Comparison of ENCODE assay signal across 40 cellular contexts in the genomic region with DNA sequence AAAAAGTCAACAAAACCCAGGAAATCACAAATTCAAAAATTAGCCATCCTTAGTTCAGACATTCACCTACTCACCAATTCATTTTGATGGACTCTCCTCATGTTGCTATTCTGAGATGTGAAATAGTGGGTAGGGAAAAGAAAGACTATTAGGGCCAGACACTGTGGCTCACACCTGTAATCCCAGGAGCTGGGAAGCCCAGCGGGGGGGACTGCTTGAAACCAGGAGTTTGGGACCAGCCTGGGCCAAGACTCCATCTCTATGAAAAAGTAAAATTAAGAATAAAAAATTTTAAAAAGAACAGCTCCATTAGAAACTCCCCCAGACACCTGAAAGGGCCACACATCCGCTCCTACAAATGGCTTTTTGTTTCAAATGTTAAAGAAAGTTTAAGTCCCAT. TPM values are rescaled to one million over a fixed set of nuclear protein-coding genes. Genes with fewer than 3 reads are reported as not detected.
"Had no signal": no experiment of that assay in that cellular context is flagged by ENCODE, and none has a peak within 500 bp of the region (broad histone marks: within the 10 kb centered on the region; RNA-seq: fewer than 3 reads in every experiment).

No MANE protein-coding gene starts in this region.

- H3K4me3 Mint-ChIP-seq: activated CD4-positive, alpha-beta memory T cell treated with anti-CD3 and anti-CD28 coated beads for 36 hours; activated CD4-positive, alpha-beta T cell treated with anti-CD3 and anti-CD28 coated beads, Interleukin-2, amount 10 ng/mL, durations not matched to agents 24 days and 14 days; activated naive CD4-positive, alpha-beta T cell treated with anti-CD3 and anti-CD28 coated beads for 36 hours; activated naive CD8-positive, alpha-beta T cell treated with anti-CD3 and anti-CD28 coated beads for 36 hours; activated T-helper 1 cell treated with anti-CD3 and anti-CD28 coated beads, Interleukin-12 subunit alpha, Interleukin-12 subunit beta, Interleukin-2, Interleukin-4 antibody, amounts not matched to agents 30 ng/mL and 10 ng/mL and 1 ng/mL, durations not matched to agents 14 hours and 24 hours and 36 hours; effector memory CD8-positive, alpha-beta T cell; nephron; stimulated activated naive B cell treated with anti-CD40 and anti-IgM and Interleukin-4, amounts not matched to agents 10 μg/mL and 1 μg/mL and 100 μg/mL, for 72 hours had no signal

- H3K9me3 Mint-ChIP-seq: activated CD4-positive, alpha-beta memory T cell treated with anti-CD3 and anti-CD28 coated beads for 36 hours; activated CD4-positive, alpha-beta T cell treated with anti-CD3 and anti-CD28 coated beads, Interleukin-2, amount 10 ng/mL, durations not matched to agents 24 days and 14 days; activated naive CD4-positive, alpha-beta T cell treated with anti-CD3 and anti-CD28 coated beads for 36 hours; activated naive CD8-positive, alpha-beta T cell treated with anti-CD3 and anti-CD28 coated beads for 36 hours; activated T-helper 1 cell treated with anti-CD3 and anti-CD28 coated beads, Interleukin-12 subunit alpha, Interleukin-12 subunit beta, Interleukin-2, Interleukin-4 antibody, amounts not matched to agents 30 ng/mL and 10 ng/mL and 1 ng/mL, durations not matched to agents 14 hours and 24 hours and 36 hours; effector memory CD8-positive, alpha-beta T cell; nephron; stimulated activated naive B cell treated with anti-CD40 and anti-IgM and Interleukin-4, amounts not matched to agents 10 μg/mL and 1 μg/mL and 100 μg/mL, for 72 hours had no signal

- H3K27me3 ChIP-seq: adrenal gland, body of pancreas, neutrophil, stomach, thyroid gland, upper lobe of left lung had no signal

- H3K4me3 ChIP-seq: adrenal gland, body of pancreas, lung, mucosa of descending colon, stomach, thyroid gland, upper lobe of left lung had no signal

- H3K27me3 Mint-ChIP-seq: activated CD4-positive, alpha-beta memory T cell treated with anti-CD3 and anti-CD28 coated beads for 36 hours; activated CD4-positive, alpha-beta T cell treated with anti-CD3 and anti-CD28 coated beads, Interleukin-2, amount 10 ng/mL, durations not matched to agents 24 days and 14 days; activated naive CD8-positive, alpha-beta T cell treated with anti-CD3 and anti-CD28 coated beads for 36 hours; effector memory CD8-positive, alpha-beta T cell; progenitor cell of endocrine pancreas; stimulated activated naive B cell treated with anti-CD40 and anti-IgM and Interleukin-4, amounts not matched to agents 10 μg/mL and 1 μg/mL and 100 μg/mL, for 72 hours had no signal

- H3K36me3 Mint-ChIP-seq: activated CD4-positive, alpha-beta memory T cell treated with anti-CD3 and anti-CD28 coated beads for 36 hours had no signal

- H3K9me3 ChIP-seq: adrenal gland, body of pancreas, mucosa of descending colon, neutrophil, stomach, thyroid gland, upper lobe of left lung had no signal

- ATAC-seq: body of pancreas; effector memory CD8-positive, alpha-beta T cell; left lobe of liver; mucosa of descending colon; stimulated activated naive B cell treated with anti-CD40 and anti-IgM and Interleukin-4, amounts not matched to agents 10 μg/mL and 1 μg/mL and 100 μg/mL, for 72 hours had no signal

- H3K27ac Mint-ChIP-seq: activated CD4-positive, alpha-beta memory T cell treated with anti-CD3 and anti-CD28 coated beads for 36 hours; activated CD4-positive, alpha-beta T cell treated with anti-CD3 and anti-CD28 coated beads, Interleukin-2, amount 10 ng/mL, durations not matched to agents 24 days and 14 days; activated naive CD4-positive, alpha-beta T cell treated with anti-CD3 and anti-CD28 coated beads for 36 hours; activated naive CD8-positive, alpha-beta T cell treated with anti-CD3 and anti-CD28 coated beads for 36 hours; activated T-helper 1 cell treated with anti-CD3 and anti-CD28 coated beads, Interleukin-12 subunit alpha, Interleukin-12 subunit beta, Interleukin-2, Interleukin-4 antibody, amounts not matched to agents 30 ng/mL and 10 ng/mL and 1 ng/mL, durations not matched to agents 14 hours and 24 hours and 36 hours; nephron; progenitor cell of endocrine pancreas; stimulated activated naive B cell treated with anti-CD40 and anti-IgM and Interleukin-4, amounts not matched to agents 10 μg/mL and 1 μg/mL and 100 μg/mL, for 72 hours had no signal

- DNase-seq: activated CD4-positive, alpha-beta memory T cell treated with anti-CD3 and anti-CD28 coated beads for 36 hours; activated CD4-positive, alpha-beta T cell treated with anti-CD3 and anti-CD28 coated beads, Interleukin-2, amount 10 ng/mL, durations not matched to agents 24 days and 14 days; activated CD4-positive, CD25-positive, alpha-beta regulatory T cell treated with anti-CD3 and anti-CD28 coated beads, Interleukin-2, amount 50 U/mL, for 72 hours; activated CD8-positive, alpha-beta memory T cell treated with anti-CD3 and anti-CD28 coated beads, Interleukin-2, amount 50 U/mL, for 4 hours; activated effector memory CD4-positive, alpha-beta T cell treated with anti-CD3 and anti-CD28 coated beads, Interleukin-2, amount 50 U/mL, for 16 hours; activated naive CD4-positive, alpha-beta T cell treated with anti-CD3 and anti-CD28 coated beads for 36 hours; activated naive CD8-positive, alpha-beta T cell treated with anti-CD3 and anti-CD28 coated beads for 36 hours; activated T-cell treated with anti-CD3 and anti-CD28 coated beads, Interleukin-2, amount 50 U/mL, for 1 hour; adrenal gland; body of pancreas; cortex of kidney; effector memory CD8-positive, alpha-beta T cell; head of caudate nucleus; mucosa of descending colon; retina; stimulated activated CD4-positive, alpha-beta T cell treated with anti-CD3 and anti-CD28 coated beads, Interleukin-15, amount 100 ng/mL, for 24 hours; stimulated activated CD4-positive, alpha-beta T cell treated with anti-CD3 and anti-CD28 coated beads, Interleukin-2, amount 100 ng/mL, for 24 hours; stimulated activated naive B cell treated with anti-CD40 and anti-IgM and Interleukin-4, amounts not matched to agents 10 μg/mL and 1 μg/mL and 100 μg/mL, for 72 hours; stomach; thyroid gland; upper lobe of left lung had no signal

- H3K27ac ChIP-seq: adrenal gland, body of pancreas, neutrophil, stomach, thyroid gland, upper lobe of left lung, VCaP had no signal

- H3K36me3 ChIP-seq: adrenal gland, neutrophil, thyroid gland had no signal

RNA-seq across cellular contexts. Expression of a gene that starts 35.9 kb away (rescaled TPM):
- total RNA-seq: activated CD4-positive, alpha-beta memory T cell treated with anti-CD3 and anti-CD28 coated beads for 36 hours; activated CD4-positive, alpha-beta T cell treated with anti-CD3 and anti-CD28 coated beads, Interleukin-2, amount 10 ng/mL, durations not matched to agents 24 days and 14 days; activated naive CD4-positive, alpha-beta T cell treated with anti-CD3 and anti-CD28 coated beads for 36 hours; activated T-helper 1 cell treated with anti-CD3 and anti-CD28 coated beads, Interleukin-12 subunit alpha, Interleukin-12 subunit beta, Interleukin-2, Interleukin-4 antibody, amounts not matched to agents 30 ng/mL and 10 ng/mL and 1 ng/mL, durations not matched to agents 14 hours and 24 hours and 36 hours; adrenal gland; aorta; body of pancreas; cardiac septum; chondrocyte; endothelial cell of umbilical vein; fibroblast of lung; fibroblast of villous mesenchyme; kidney epithelial cell; left lobe of liver; mesenteric fat pad; mucosa of descending colon; myocyte; osteocyte; progenitor cell of endocrine pancreas; stomach; T-helper 2 cell treated with Interferon-gamma antibody and Interleukin-4, amounts not matched to agents 100 ng/mL and 5 ng/mL, for 36 hours; upper lobe of left lung had no signal
- polyA plus RNA-seq: aorta, endothelial cell of umbilical vein, esophagus, fibroblast of lung had no signal
